8 cellular contexts compared by ENCODE assay signal in genomic region chr7:42745357-42746022, GRCh38.
DNase-seq lines count a peak whose midpoint lies in the region; ATAC-seq, FAIRE-seq and TF ChIP-seq lines count a peak whose summit lies in the region.

No MANE protein-coding gene starts in this region.

- H3K23ac ChIP-seq in H1 (ENCODE audit: insufficient read length): no peak overlapping the region

- peak; percentile 22 to 35; a peak in 3 of 4 replicates for TF ChIP-seq RAD21 in H1 (IDR thresholded peaks at IDR 0.05 in 1 of 2, conservative IDR thresholded peaks at IDR 0.05 in 1 of 2; ENCODE audit: low read depth in 2 of 2, low read length in 2 of 2)

- H2BK120ac ChIP-seq in H1 (replicated peaks; ENCODE audit: low read depth, low read length): no peak overlapping the region

- no peaks in the 10 kb centered on the region for H3K23me2 ChIP-seq in H1 (ENCODE audit: low read depth, low read length)

- H3K27me3 ChIP-seq in H1 (replicated peaks in 1 of 4; ENCODE audit: control insufficient read depth in 3 of 4, extremely low read depth in 1 of 4, insufficient read depth in 3 of 4, low read length in 3 of 4) (no peaks in the 10 kb centered on the region), psoas muscle (ENCODE audit: insufficient read depth in 3 of 3, low read length in 2 of 3) (no peaks in the 10 kb centered on the region)

- H3K9me3 ChIP-seq in OCI-LY7 (ENCODE audit: low read length) (no peaks in the 10 kb centered on the region), H1 (ENCODE audit: insufficient read depth in 2 of 2, low read depth in 1 of 2, low read length in 1 of 2) (0 out of 4 replicates have a peak, but pooled peaks cover 0 to 2% of the 10 kb centered on the region in 2 experiments), psoas muscle (no peaks in the 10 kb centered on the region)

- no peak overlapping the region for H3K56ac ChIP-seq in H1 (replicated peaks; ENCODE audit: insufficient read length, low read depth, low read length)

- intact Hi-C loops in OCI-LY7 (cut with micrococcal nuclease; ENCODE audit: unreplicated experiment) (no loop called here), psoas muscle (cut with DNase I) (no loop called here)

- POLR2A ChIA-PET in OCI-LY7 (lab: Charles Lee) (interaction anchor here (0.6 kb wide), 1 partner anchor 41 kb away, joined by 3 read pairs; no protein-coding TSS in a partner anchor), H1 (lab: Charles Lee; ENCODE audit: partially characterized antibody) (no interaction called here)

- H3K79me2 ChIP-seq in OCI-LY7 (ENCODE audit: insufficient read depth, low read depth, low read length) (no peaks in the 10 kb centered on the region), H1 (ENCODE audit: control insufficient read depth in 1 of 2, insufficient read depth in 2 of 2, low read length in 2 of 2) (no peaks in the 10 kb centered on the region)

- no peak overlapping the region for H4K5ac ChIP-seq in H1 (ENCODE audit: insufficient read length, low read depth, low read length)

- CTCF ChIA-PET in OCI-LY7 (lab: Charles Lee; ENCODE audit: unreplicated experiment) (no interaction called here), H1 (lab: Charles Lee; ENCODE audit: partially characterized antibody) (interaction anchor here (0.6 to 3.7 kb wide), 58 partner anchors 8 to 823 kb away, joined by 3 to 34 read pairs (median 4); no protein-coding TSS in a partner anchor)

- H2BK15ac ChIP-seq in H1 (ENCODE audit: low read length): no peak overlapping the region

- H3K4me3 ChIP-seq in OCI-LY7 (ENCODE audit: low read depth, low read length, poor library complexity, severe bottlenecking) (no peak overlapping the region), H1 (ENCODE audit: extremely low read depth in 1 of 4, insufficient read depth in 2 of 4, low read depth in 3 of 4, low read length in 4 of 4) (no peak overlapping the region), psoas muscle (no peak overlapping the region)

- H3K36me3 ChIP-seq in OCI-LY7 (ENCODE audit: insufficient read depth, low read length): no peaks in the 10 kb centered on the region
- H3K36me3 ChIP-seq in H1 (ENCODE audit: control insufficient read depth in 2 of 4, insufficient read depth in 4 of 4, low read length in 3 of 4): no peaks in the 10 kb centered on the region
- H3K36me3 ChIP-seq in psoas muscle (ENCODE audit: insufficient read depth in 1 of 2, low read depth in 1 of 2): no peaks in the 10 kb centered on the region

- no peak overlapping the region for H3K4me2 ChIP-seq in OCI-LY7 (ENCODE audit: low read length)
- H3K4me2 ChIP-seq in H1 (ENCODE audit: insufficient read depth in 1 of 2, low read depth in 2 of 2, low read length in 2 of 2): no peak overlapping the region

- no peak overlapping the region for H2BK5ac ChIP-seq in H1 (ENCODE audit: low read depth, low read length)

- H4K20me1 ChIP-seq in OCI-LY7 (ENCODE audit: insufficient read depth, low read length) (no peaks in the 10 kb centered on the region), H1 (replicated peaks in 1 of 2; ENCODE audit: control insufficient read depth in 1 of 2, insufficient read depth in 2 of 2, low read length in 2 of 2) (no peaks in the 10 kb centered on the region)

- no peak overlapping the region for H4K91ac ChIP-seq in H1 (replicated peaks; ENCODE audit: insufficient read length, low read length)

- DNase-seq in activated T-cell treated with anti-CD3 and anti-CD28 coated beads for 48 hours (ENCODE audit: low read depth) (peak; percentile 30), OCI-LY7 (ENCODE audit: low spot score) (peak; percentile 52), H1 (ENCODE audit: low read depth in 1 of 2, low spot score in 2 of 2) (peak in 1 of 2 experiments; percentile 85), psoas muscle (peak; percentile 39 to 67), CD1c-positive myeloid dendritic cell (ENCODE audit: extremely low spot score) (no peak), NK-92 (lab: John Stamatoyannopoulos, UW; ENCODE audit: unreplicated experiment) (no peak)
- no peak for DNase-seq in activated T-cell treated with anti-CD3 and anti-CD28 coated beads, Interleukin-2, amount 50 U/mL, for 1 hour

- H3K9ac ChIP-seq in H1 (replicated peaks in 1 of 4; ENCODE audit: extremely low read depth in 1 of 4, low read depth in 3 of 4, low read length in 3 of 4): no peak overlapping the region

- H2BK12ac ChIP-seq in H1 (ENCODE audit: low read depth, low read length): no peak overlapping the region

- H2AFZ ChIP-seq in OCI-LY7 (ENCODE audit: low read length) (no peak overlapping the region), H1 (ENCODE audit: low read length) (no peak overlapping the region)

- no peak for TF ChIP-seq POLR2A in H1 (IDR thresholded peaks at IDR 0.05; ENCODE audit: control extremely low read depth in 1 of 2, low read depth in 2 of 2, low read length in 2 of 2)

- no peaks in the 10 kb centered on the region for H3K79me1 ChIP-seq in H1 (ENCODE audit: low read depth, low read length)

- H3K4me1 ChIP-seq in OCI-LY7 (ENCODE audit: insufficient read depth, low read length, poor library complexity, severe bottlenecking): no peaks in the 10 kb centered on the region
- H3K4me1 ChIP-seq in H1 (replicated peaks in 1 of 4; ENCODE audit: control insufficient read depth in 3 of 4, insufficient read depth in 4 of 4, low read length in 3 of 4): no peaks in the 10 kb centered on the region
- no peaks in the 10 kb centered on the region for H3K4me1 ChIP-seq in psoas muscle

- TF ChIP-seq CTCF in OCI-LY7 (conservative IDR thresholded peaks at IDR 0.05; ENCODE audit: low read length) (peak; percentile 92), H1 (IDR thresholded peaks at IDR 0.05; ENCODE audit: control extremely low read depth in 1 of 3, insufficient read depth in 1 of 3, low read depth in 1 of 3, low read length in 3 of 3) (peak; percentile 64 to 88 (median 64)), psoas muscle (IDR thresholded peaks at IDR 0.05) (peak; percentile 30)

- 29% methylated on average over 3 of the region's 3 CpGs; no CpG with 5 or more reads in 1 of the 2 experiments for WGBS in H1 (ENCODE audit: extremely low coverage in 1 of 2, insufficient coverage in 1 of 2, insufficient read length in 1 of 2, insufficient replicate concordance in 2 of 2, low coverage in 1 of 2, low lambda C conversion rate in 2 of 2, missing lambda C conversion rate in 1 of 2), 2 experiments
- 37 to 42% (median 42%) methylated on average over 3 of the region's 3 CpGs for WGBS in psoas muscle, 3 donors

- no TSS peak for BruUV-seq in OCI-LY7 (replicated peaks; lab: Mats Ljungman, UMichigan)

- no peak overlapping the region for H4K8ac ChIP-seq in H1 (ENCODE audit: extremely low read depth, insufficient read depth, low read length)

- peak; percentile 58 for FAIRE-seq in H1 (lab: Jason Lieb, UNC)

- ATAC-seq in psoas muscle (peak in 1 of 4 donors; percentile 49), GM18867 (IDR thresholded peaks at IDR 0.05; ENCODE audit: unreplicated experiment) (no peak)

- no peak for TF ChIP-seq EP300 in H1 (IDR thresholded peaks at IDR 0.05; ENCODE audit: borderline replicate concordance in 1 of 2, low read depth in 2 of 2, low read length in 2 of 2)

- H3K9me2 ChIP-seq in OCI-LY7 (ENCODE audit: insufficient read depth, low read length): no peaks in the 10 kb centered on the region

- H3K14ac ChIP-seq in H1 (ENCODE audit: insufficient read length): no peak overlapping the region

- no peak overlapping the region for H3K4ac ChIP-seq in H1 (replicated peaks; ENCODE audit: insufficient read length, low read depth, low read length)

- no peak overlapping the region for H2AK5ac ChIP-seq in H1 (ENCODE audit: low read depth, low read length)

- H2BK20ac ChIP-seq in H1 (ENCODE audit: low read length): no peak overlapping the region

- H3K18ac ChIP-seq in H1 (ENCODE audit: extremely low read depth, low read length): no peak overlapping the region

- H3K27ac ChIP-seq in OCI-LY7 (ENCODE audit: low read depth, low read length, poor library complexity, severe bottlenecking): no peak overlapping the region
- H3K27ac ChIP-seq in H1 (ENCODE audit: low read depth, low read length): no peak overlapping the region
- no peak overlapping the region for H3K27ac ChIP-seq in psoas muscle

TF ChIP-seq in H1, 55 proteins besides CTCF, POLR2A, EP300 and RAD21:
- no peak for TF ChIP-seq CTBP2 (IDR thresholded peaks at IDR 0.05; ENCODE audit: borderline replicate concordance, insufficient read depth, insufficient read length, low read length)
- TF ChIP-seq RNF2 (IDR thresholded peaks at IDR 0.05; ENCODE audit: borderline replicate concordance, low read depth, low read length, missing control alignments, poor library complexity, severe bottlenecking): no peak
- no peak for TF ChIP-seq SIN3A (conservative IDR thresholded peaks at IDR 0.05 in 1 of 2, IDR thresholded peaks at IDR 0.05 in 1 of 2; ENCODE audit: low read depth in 1 of 2, low read length in 2 of 2)
- no peak for TF ChIP-seq SIX5 (IDR thresholded peaks at IDR 0.05; ENCODE audit: low read depth, low read length)
- TF ChIP-seq KDM1A (IDR thresholded peaks at IDR 0.05; ENCODE audit: borderline replicate concordance, low read length): no peak
- no peak for TF ChIP-seq POU5F1 (IDR thresholded peaks at IDR 0.05; ENCODE audit: low read depth, low read length)
- no peak for TF ChIP-seq HDAC6 (IDR thresholded peaks at IDR 0.05; ENCODE audit: low read depth, low read length)
- TF ChIP-seq RBBP5 (IDR thresholded peaks at IDR 0.05; ENCODE audit: borderline replicate concordance, low read depth, low read length): no peak
- TF ChIP-seq SIRT6 (IDR thresholded peaks at IDR 0.05; ENCODE audit: low read length): no peak
- TF ChIP-seq SRF (IDR thresholded peaks at IDR 0.05; ENCODE audit: low read depth, low read length): no peak
- no peak for TF ChIP-seq JUND (IDR thresholded peaks at IDR 0.05; ENCODE audit: low read length)
- TF ChIP-seq BCL11A (IDR thresholded peaks at IDR 0.05; ENCODE audit: low read depth in 2 of 2, low read length in 2 of 2): no peak
- TF ChIP-seq CBX8 (IDR thresholded peaks at IDR 0.05; ENCODE audit: borderline replicate concordance, low read depth, low read length): no peak
- no peak for TF ChIP-seq EZH2 (IDR thresholded peaks at IDR 0.05; ENCODE audit: low read depth, low read length, severe bottlenecking)

Comparison
In these comparisons a context has a peak if more than half of its experiments do, and no peak if none do; other contexts are left out.
1. DNase-seq: peak in activated T-cell treated with anti-CD3 and anti-CD28 coated beads for 48 hours (single experiment), OCI-LY7 (single experiment) and psoas muscle (2 of 2); none in activated T-cell treated with anti-CD3 and anti-CD28 coated beads, Interleukin-2, amount 50 U/mL, for 1 hour (single experiment), CD1c-positive myeloid dendritic cell (single experiment) and NK-92 (single experiment).
2. CTCF ChIP-seq: peak in every context shown above with its lines; median percentile 92 in OCI-LY7; 64 in H1; 30 in psoas muscle.